1 cellular context compared by ENCODE assay signal in the genomic region with DNA sequence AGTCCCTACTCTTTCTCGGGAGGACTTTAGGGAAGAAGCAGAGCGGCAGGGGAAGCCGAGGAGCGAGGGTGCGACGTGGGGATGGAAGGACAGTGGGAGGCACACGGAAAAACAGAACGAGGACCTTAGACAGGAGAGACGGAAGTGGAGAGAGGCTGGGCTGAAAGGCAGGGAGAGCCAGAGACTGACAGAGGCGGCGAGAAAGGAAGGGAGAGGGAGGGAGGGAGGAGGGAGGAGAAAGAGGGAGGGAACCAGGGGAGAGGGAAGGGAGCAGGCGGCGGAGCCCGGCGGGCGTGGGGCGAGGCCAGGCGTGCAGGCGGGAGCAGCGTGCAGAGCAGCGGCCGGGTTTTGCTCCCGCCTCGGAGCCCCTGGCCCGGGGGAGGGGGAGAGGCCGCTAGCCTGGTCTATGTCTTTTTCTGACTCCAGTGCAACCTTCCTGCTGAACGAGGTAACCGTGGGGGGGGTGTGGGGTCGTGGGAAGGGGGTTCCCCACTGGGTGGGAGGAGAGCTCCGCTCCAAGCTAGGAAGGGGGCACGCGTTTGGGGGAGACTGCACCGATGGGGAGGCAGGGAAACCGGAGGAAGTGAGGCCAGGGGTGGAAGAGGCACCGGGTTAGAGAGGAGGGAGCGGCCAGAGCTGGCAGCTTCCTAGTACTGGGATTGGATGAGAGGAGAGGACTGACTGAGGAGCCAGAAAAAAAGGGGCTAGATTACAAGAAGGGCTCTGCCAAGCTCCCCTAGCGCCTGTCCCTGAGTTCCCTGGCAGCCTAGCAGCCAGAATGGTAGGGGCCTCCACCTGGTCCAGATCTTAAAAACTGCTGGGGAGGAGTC.
TF ChIP-seq lines count a peak whose summit lies in the region.

No MANE protein-coding gene starts in this region.

TF ChIP-seq in SK-N-SH, 30 proteins besides CTCF, POLR2A, EP300 and RAD21 (continued from another document):
- peak; percentile 51 for TF ChIP-seq TAF1 (IDR thresholded peaks at IDR 0.05; ENCODE audit: borderline replicate concordance, low read depth, low read length)
- no peak for TF ChIP-seq CHD2 (IDR thresholded peaks at IDR 0.05; ENCODE audit: low read length, partially characterized antibody)
- no peak for TF ChIP-seq USF1 (IDR thresholded peaks at IDR 0.05; ENCODE audit: borderline replicate concordance, low read depth)
- TF ChIP-seq, protein P1, sequence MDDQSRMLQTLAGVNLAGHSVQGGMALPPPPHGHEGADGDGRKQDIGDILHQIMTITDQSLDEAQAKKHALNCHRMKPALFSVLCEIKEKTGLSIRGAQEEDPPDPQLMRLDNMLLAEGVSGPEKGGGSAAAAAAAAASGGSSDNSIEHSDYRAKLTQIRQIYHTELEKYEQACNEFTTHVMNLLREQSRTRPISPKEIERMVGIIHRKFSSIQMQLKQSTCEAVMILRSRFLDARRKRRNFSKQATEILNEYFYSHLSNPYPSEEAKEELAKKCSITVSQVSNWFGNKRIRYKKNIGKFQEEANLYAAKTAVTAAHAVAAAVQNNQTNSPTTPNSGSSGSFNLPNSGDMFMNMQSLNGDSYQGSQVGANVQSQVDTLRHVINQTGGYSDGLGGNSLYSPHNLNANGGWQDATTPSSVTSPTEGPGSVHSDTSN (IDR thresholded peaks at IDR 0.05), result no peak; the same call in 1 of the 2 replicates
- no peak for TF ChIP-seq SMC3 (IDR thresholded peaks at IDR 0.05; ENCODE audit: low read depth, low read length)
- TF ChIP-seq, protein P2, sequence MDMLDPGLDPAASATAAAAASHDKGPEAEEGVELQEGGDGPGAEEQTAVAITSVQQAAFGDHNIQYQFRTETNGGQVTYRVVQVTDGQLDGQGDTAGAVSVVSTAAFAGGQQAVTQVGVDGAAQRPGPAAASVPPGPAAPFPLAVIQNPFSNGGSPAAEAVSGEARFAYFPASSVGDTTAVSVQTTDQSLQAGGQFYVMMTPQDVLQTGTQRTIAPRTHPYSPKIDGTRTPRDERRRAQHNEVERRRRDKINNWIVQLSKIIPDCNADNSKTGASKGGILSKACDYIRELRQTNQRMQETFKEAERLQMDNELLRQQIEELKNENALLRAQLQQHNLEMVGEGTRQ (IDR thresholded peaks at IDR 0.05; ENCODE audit: borderline replicate concordance, low read depth, low read length), result no peak
- TF ChIP-seq SIN3A (IDR thresholded peaks at IDR 0.05; ENCODE audit: borderline replicate concordance, low read depth, low read length), result 0 out of 2 replicates have a peak, but pooled peaks have one; percentile 28
- TF ChIP-seq RCOR1 (IDR thresholded peaks at IDR 0.05; ENCODE audit: low read length), result no peak
- TF ChIP-seq MEF2A (IDR thresholded peaks at IDR 0.05; ENCODE audit: borderline replicate concordance, low read depth), result no peak
- no peak for TF ChIP-seq FOXM1 (IDR thresholded peaks at IDR 0.05; ENCODE audit: low read depth)
- no peak for TF ChIP-seq FOSL2 (IDR thresholded peaks at IDR 0.05; ENCODE audit: borderline replicate concordance, low read depth)
- TF ChIP-seq GABPA (IDR thresholded peaks at IDR 0.05; ENCODE audit: low read depth), result 0 out of 2 replicates have a peak, but pooled peaks have one; percentile 14
- TF ChIP-seq YY1 (IDR thresholded peaks at IDR 0.05; ENCODE audit: low read depth), result no peak; the same call in 1 of the 2 replicates
- TF ChIP-seq TEAD4 (IDR thresholded peaks at IDR 0.05; ENCODE audit: borderline replicate concordance, insufficient read depth), result no peak
- no peak for TF ChIP-seq NFIC (IDR thresholded peaks at IDR 0.05; ENCODE audit: borderline replicate concordance)
- TF ChIP-seq, protein P3, sequence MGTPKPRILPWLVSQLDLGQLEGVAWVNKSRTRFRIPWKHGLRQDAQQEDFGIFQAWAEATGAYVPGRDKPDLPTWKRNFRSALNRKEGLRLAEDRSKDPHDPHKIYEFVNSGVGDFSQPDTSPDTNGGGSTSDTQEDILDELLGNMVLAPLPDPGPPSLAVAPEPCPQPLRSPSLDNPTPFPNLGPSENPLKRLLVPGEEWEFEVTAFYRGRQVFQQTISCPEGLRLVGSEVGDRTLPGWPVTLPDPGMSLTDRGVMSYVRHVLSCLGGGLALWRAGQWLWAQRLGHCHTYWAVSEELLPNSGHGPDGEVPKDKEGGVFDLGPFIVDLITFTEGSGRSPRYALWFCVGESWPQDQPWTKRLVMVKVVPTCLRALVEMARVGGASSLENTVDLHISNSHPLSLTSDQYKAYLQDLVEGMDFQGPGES (IDR thresholded peaks at IDR 0.05; ENCODE audit: low read depth, low read length), result no peak
- TF ChIP-seq POLR2AphosphoS5 (IDR thresholded peaks at IDR 0.05; ENCODE audit: low read depth, low read length), result peak; percentile 82
- TF ChIP-seq MXI1 (IDR thresholded peaks at IDR 0.05; ENCODE audit: low read depth, low read length), result peak; percentile 92
- peak; percentile 42; the same call in 1 of the 2 replicates for TF ChIP-seq ELF1 (IDR thresholded peaks at IDR 0.05)
- TF ChIP-seq, protein P4, sequence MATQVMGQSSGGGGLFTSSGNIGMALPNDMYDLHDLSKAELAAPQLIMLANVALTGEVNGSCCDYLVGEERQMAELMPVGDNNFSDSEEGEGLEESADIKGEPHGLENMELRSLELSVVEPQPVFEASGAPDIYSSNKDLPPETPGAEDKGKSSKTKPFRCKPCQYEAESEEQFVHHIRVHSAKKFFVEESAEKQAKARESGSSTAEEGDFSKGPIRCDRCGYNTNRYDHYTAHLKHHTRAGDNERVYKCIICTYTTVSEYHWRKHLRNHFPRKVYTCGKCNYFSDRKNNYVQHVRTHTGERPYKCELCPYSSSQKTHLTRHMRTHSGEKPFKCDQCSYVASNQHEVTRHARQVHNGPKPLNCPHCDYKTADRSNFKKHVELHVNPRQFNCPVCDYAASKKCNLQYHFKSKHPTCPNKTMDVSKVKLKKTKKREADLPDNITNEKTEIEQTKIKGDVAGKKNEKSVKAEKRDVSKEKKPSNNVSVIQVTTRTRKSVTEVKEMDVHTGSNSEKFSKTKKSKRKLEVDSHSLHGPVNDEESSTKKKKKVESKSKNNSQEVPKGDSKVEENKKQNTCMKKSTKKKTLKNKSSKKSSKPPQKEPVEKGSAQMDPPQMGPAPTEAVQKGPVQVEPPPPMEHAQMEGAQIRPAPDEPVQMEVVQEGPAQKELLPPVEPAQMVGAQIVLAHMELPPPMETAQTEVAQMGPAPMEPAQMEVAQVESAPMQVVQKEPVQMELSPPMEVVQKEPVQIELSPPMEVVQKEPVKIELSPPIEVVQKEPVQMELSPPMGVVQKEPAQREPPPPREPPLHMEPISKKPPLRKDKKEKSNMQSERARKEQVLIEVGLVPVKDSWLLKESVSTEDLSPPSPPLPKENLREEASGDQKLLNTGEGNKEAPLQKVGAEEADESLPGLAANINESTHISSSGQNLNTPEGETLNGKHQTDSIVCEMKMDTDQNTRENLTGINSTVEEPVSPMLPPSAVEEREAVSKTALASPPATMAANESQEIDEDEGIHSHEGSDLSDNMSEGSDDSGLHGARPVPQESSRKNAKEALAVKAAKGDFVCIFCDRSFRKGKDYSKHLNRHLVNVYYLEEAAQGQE (IDR thresholded peaks at IDR 0.05; ENCODE audit: low read depth, low read length), result no peak
- TF ChIP-seq EZH2phosphoT487 (IDR thresholded peaks at IDR 0.05; ENCODE audit: borderline replicate concordance, low read depth), result no peak
